In the genomic region with DNA sequence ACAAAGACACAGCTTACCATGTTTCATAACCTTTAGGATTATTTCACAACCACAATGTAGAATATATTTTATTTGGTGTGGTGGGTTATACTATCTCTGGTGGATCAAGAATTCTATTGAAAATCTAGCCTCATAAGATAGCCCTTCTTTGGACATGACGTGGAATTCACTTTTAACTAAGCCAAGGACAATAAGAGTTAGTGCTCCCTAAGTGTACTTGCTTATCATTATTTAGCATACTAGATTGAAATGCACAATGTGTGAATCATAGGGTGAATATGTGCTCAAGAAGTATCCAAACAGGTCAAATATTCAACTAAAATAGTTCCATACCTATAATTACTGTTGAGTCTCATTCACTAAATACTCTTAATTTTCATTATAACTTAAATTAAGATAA, we compare ENCODE assay signal across 22 cellular contexts.
"Had no signal": no experiment of that assay in that cellular context is flagged by ENCODE, and none has a peak within 500 bp of the region (broad histone marks: within the 10 kb centered on the region; RNA-seq: fewer than 3 reads in every experiment).

No MANE protein-coding gene starts in this region.

- H3K27me3 ChIP-seq: MG63, SJSA1 had no signal

- H3K4me1 ChIP-seq: SJSA1 had no signal

- H3K27ac ChIP-seq: SJSA1, SK-N-MC had no signal

- FAIRE-seq: RCC 7860 had no signal

- H3K9me3 ChIP-seq: MG63, SJSA1 had no signal

- H3K36me3 ChIP-seq: MG63, SJSA1 had no signal

- DNase-seq: IMR-90, Karpas-422, KG1, MG63, NCI-H1092 treated with DMSO at 0.1 percent for 48 hours, NCI-H1436, NCI-H187, NCI-H2029, NCI-H2081 treated with DMSO at 0.1 percent for 48 hours, NCI-H2171, NCI-H226, NCI-H446, NCI-H510A, NCI-H524 treated with DMSO at 0.1 percent for 48 hours, NCI-H69, NCI-H774, Right ventricle myocardium superior, RPMI8226, SIG-M5 had no signal

- H3K4me3 ChIP-seq: MG63, SJSA1, SK-N-MC had no signal
